In genomic region chr20:33669224-33669623, GRCh38 we compare ENCODE assay signal across 28 cellular contexts. TPM values are rescaled to one million over a fixed set of nuclear protein-coding genes. Genes with fewer than 3 reads are reported as not detected.
DNase-seq lines count a peak whose midpoint lies in the region; ATAC-seq and TF ChIP-seq lines count a peak whose summit lies in the region.
"Had no signal": no experiment of that assay in that cellular context is flagged by ENCODE, and none has a peak within 500 bp of the region (broad histone marks: within the 10 kb centered on the region; RNA-seq: fewer than 3 reads in every experiment).

No MANE protein-coding gene starts in this region.

- H3K36me3 ChIP-seq in BLaER1, result peaks cover 20% of the 10 kb centered on the region

- ATAC-seq in CD4-positive, alpha-beta T cell (ENCODE audit: poor library complexity), result no peak
- ATAC-seq in T-helper 17 cell, result no peak
- no peak for ATAC-seq in GM19328 (IDR thresholded peaks at IDR 0.05; ENCODE audit: unreplicated experiment)
- ATAC-seq: activated naive CD4-positive, alpha-beta T cell treated with anti-CD3 and anti-CD28 coated beads, Interleukin-2, amount 50 U/mL, for 72 hours; naive thymus-derived CD8-positive, alpha-beta T cell; stimulated activated memory B cell treated with anti-CD40 and anti-IgM and Interleukin-4, amounts not matched to agents 10 μg/mL and 1 μg/mL and 100 μg/mL, for 72 hours had no signal

- no peaks in the 10 kb centered on the region for H3K27me3 Mint-ChIP-seq in CD4-positive, alpha-beta T cell
- H3K27me3 Mint-ChIP-seq in T-helper 17 cell, result no peaks in the 10 kb centered on the region
- peaks cover 21% of the 10 kb centered on the region for H3K27me3 Mint-ChIP-seq in neural crest cell (ENCODE audit: low read depth)
- no peaks in the 10 kb centered on the region for H3K27me3 Mint-ChIP-seq in Calu3 (ENCODE audit: unreplicated experiment)
- H3K27me3 Mint-ChIP-seq: naive thymus-derived CD8-positive, alpha-beta T cell; stimulated activated memory B cell treated with anti-CD40 and anti-IgM and Interleukin-4, amounts not matched to agents 10 μg/mL and 1 μg/mL and 100 μg/mL, for 72 hours had no signal

- POLR2A ChIA-PET in CD4-positive, alpha-beta T cell (lab: Charles Lee), result interaction anchor here (1.0 to 4.0 kb wide), 7 partner anchors 10 to 225 kb away, joined by 3 to 45 read pairs (median 23); partner anchors contain the start of genes CBFA2T2, PXMP4, SNTA1 and ZNF341

- no peak overlapping the region for H3K4me3 ChIP-seq in BLaER1
- H3K4me3 ChIP-seq: HAP-1 had no signal

- no TSS peak for BruUV-seq in Calu3 (replicated peaks; lab: Mats Ljungman, UMichigan)

- no peak overlapping the region for H3K27ac Mint-ChIP-seq in CD4-positive, alpha-beta T cell
- H3K27ac Mint-ChIP-seq in T-helper 17 cell, result peak overlapping the region; percentile 88
- H3K27ac Mint-ChIP-seq in neural crest cell (ENCODE audit: unreplicated experiment), result no peak overlapping the region
- H3K27ac Mint-ChIP-seq in Calu3 (ENCODE audit: unreplicated experiment), result no peak overlapping the region
- H3K27ac Mint-ChIP-seq: mesothelial cell of epicardium; stimulated activated memory B cell treated with anti-CD40 and anti-IgM and Interleukin-4, amounts not matched to agents 10 μg/mL and 1 μg/mL and 100 μg/mL, for 72 hours had no signal

- H3K27ac ChIP-seq in BLaER1, result peak overlapping the region; percentile 55; the same call in 1 of the 2 replicates
- H3K27ac ChIP-seq in CD4-positive, alpha-beta T cell (ENCODE audit: low read depth, low read length), result no peak overlapping the region

- no peaks in the 10 kb centered on the region for H3K9me3 Mint-ChIP-seq in CD4-positive, alpha-beta T cell
- no peaks in the 10 kb centered on the region for H3K9me3 Mint-ChIP-seq in neural crest cell
- H3K9me3 Mint-ChIP-seq in Calu3 (ENCODE audit: low read depth, unreplicated experiment), result no peaks in the 10 kb centered on the region
- H3K9me3 Mint-ChIP-seq: activated naive CD4-positive, alpha-beta T cell treated with anti-CD3 and anti-CD28 coated beads, Interleukin-2, amount 50 U/mL, for 72 hours; mesothelial cell of epicardium; naive thymus-derived CD8-positive, alpha-beta T cell; stimulated activated memory B cell treated with anti-CD40 and anti-IgM and Interleukin-4, amounts not matched to agents 10 μg/mL and 1 μg/mL and 100 μg/mL, for 72 hours had no signal

- peak overlapping the region; percentile 75 for H3K4me3 Mint-ChIP-seq in CD4-positive, alpha-beta T cell
- H3K4me3 Mint-ChIP-seq in T-helper 17 cell (no peak overlapping the region), neural crest cell (peak overlapping the region; percentile 80), Calu3 (ENCODE audit: low read depth, unreplicated experiment) (no peak overlapping the region)
- H3K4me3 Mint-ChIP-seq: mesothelial cell of epicardium had no signal

- no peak for TF ChIP-seq CTCF in CD4-positive, alpha-beta T cell (IDR thresholded peaks at IDR 0.05)
- TF ChIP-seq CTCF in neural crest cell (conservative IDR thresholded peaks at IDR 0.05), result no peak
- TF ChIP-seq CTCF in Calu3 (IDR thresholded peaks at IDR 0.05; ENCODE audit: unreplicated experiment), result no peak

- H3K27me3 ChIP-seq in BLaER1, result no peaks in the 10 kb centered on the region
- H3K27me3 ChIP-seq in CD4-positive, alpha-beta T cell (ENCODE audit: control insufficient read depth, insufficient read depth, low read length), result no peaks in the 10 kb centered on the region
- H3K27me3 ChIP-seq: dorsolateral prefrontal cortex had no signal

- H4K20me1 ChIP-seq in BLaER1, result peaks cover 9% of the 10 kb centered on the region

- CTCF ChIA-PET in CD4-positive, alpha-beta T cell (lab: Charles Lee), result interaction anchor here (1.2 to 3.3 kb wide), 6 partner anchors 10 to 296 kb away, joined by 3 to 15 read pairs (median 12); partner anchors contain the start of genes E2F1 and SNTA1
- CTCF ChIA-PET in Calu3 (lab: Charles Lee), result interaction anchor here (2.1 to 3.4 kb wide), 2 partner anchors 16 to 212 kb away, joined by 11 to 13 read pairs; no protein-coding TSS in a partner anchor

- H3K9me3 ChIP-seq in BLaER1, result no peaks in the 10 kb centered on the region
- H3K9me3 ChIP-seq in CD4-positive, alpha-beta T cell (ENCODE audit: control insufficient read depth, low read length), result no peaks in the 10 kb centered on the region
- no peaks in the 10 kb centered on the region for H3K9me3 ChIP-seq in T-helper 17 cell (ENCODE audit: control insufficient read depth, low read length, poor library complexity, severe bottlenecking)
- H3K9me3 ChIP-seq: HAP-1 had no signal

- no peak overlapping the region for H3K9ac ChIP-seq in BLaER1

- H3K4me1 Mint-ChIP-seq in CD4-positive, alpha-beta T cell (ENCODE audit: low read depth), result peaks cover 32% of the 10 kb centered on the region
- H3K4me1 Mint-ChIP-seq in T-helper 17 cell (peaks cover 37% of the 10 kb centered on the region), neural crest cell (peaks cover 64% of the 10 kb centered on the region), Calu3 (ENCODE audit: low read depth, unreplicated experiment) (peaks cover 38% of the 10 kb centered on the region)

- peaks cover 97% of the 10 kb centered on the region for H3K4me1 ChIP-seq in BLaER1

- H3K4me2 ChIP-seq in BLaER1, result peak overlapping the region; percentile 95

- no peak for DNase-seq in CD4-positive, alpha-beta T cell
- no peak for DNase-seq in T-helper 17 cell
- DNase-seq in neural crest cell (ENCODE audit: low read depth, low spot score), result no peak
- no peak for DNase-seq in LoVo (ENCODE audit: low spot score)
- DNase-seq in Calu3, result no peak
- DNase-seq: activated CD4-positive, CD25-positive, alpha-beta regulatory T cell treated with anti-CD3 and anti-CD28 coated beads, Interleukin-2, amount 50 U/mL, for 72 hours; COR-L47; dorsolateral prefrontal cortex; naive thymus-derived CD8-positive, alpha-beta T cell; NCI-H1105 treated with DMSO at 0.1 percent for 48 hours; NCI-H2081; NCI-H774; Right ventricle myocardium superior; small intestine; stimulated activated CD4-positive, alpha-beta T cell treated with anti-CD3 and anti-CD28 coated beads, Interleukin-2, amount 100 ng/mL, for 24 hours; SW 1271 had no signal

- intact Hi-C loops in CD4-positive, alpha-beta T cell (cut with DNase I, micrococcal nuclease), result loop anchor here (2.0 to 10.0 kb wide), 3 partner anchors 66 to 1714 kb away; partner anchors contain the start of genes PDRG1 (in 1 of the 2) and ZNF341 (in 1 of the 2)
- intact Hi-C loops in Calu3 (cut with micrococcal nuclease; ENCODE audit: unreplicated experiment), result loop anchor here (5.0 to 10.0 kb wide), 3 partner anchors 63 to 446 kb away; partner anchors contain the start of genes CDK5RAP1, EIF2S2 and ZNF341

- no peaks in the 10 kb centered on the region for H3K36me3 Mint-ChIP-seq in CD4-positive, alpha-beta T cell (ENCODE audit: low read depth)
- peaks cover 2% of the 10 kb centered on the region for H3K36me3 Mint-ChIP-seq in T-helper 17 cell (ENCODE audit: low read depth)
- H3K36me3 Mint-ChIP-seq in neural crest cell (ENCODE audit: low read depth), result peaks cover 12% of the 10 kb centered on the region
- peaks cover 63% of the 10 kb centered on the region for H3K36me3 Mint-ChIP-seq in Calu3 (ENCODE audit: insufficient read depth, unreplicated experiment)
- H3K36me3 Mint-ChIP-seq: stimulated activated memory B cell treated with anti-CD40 and anti-IgM and Interleukin-4, amounts not matched to agents 10 μg/mL and 1 μg/mL and 100 μg/mL, for 72 hours had no signal

RNA-seq across cellular contexts. Expression of gene ACTL10, which starts 2.5 kb away (rescaled TPM):
- total RNA-seq in CD4-positive, alpha-beta T cell, result under 1 TPM; 0.28 to 0.55 TPM
- total RNA-seq in T-helper 17 cell (1 to 10 TPM in 1 of 2 donors, under 1 TPM in 1; 0.89 to 1.2 TPM), neural crest cell (0.75 TPM in 2 replicates), Calu3 (2022) (5.4 and 7.3 TPM in 2 replicates)
- total RNA-seq: M059J had no signal

RNA-seq across cellular contexts. Expression of gene NECAB3, which starts 5.0 kb away (rescaled TPM):
- total RNA-seq in CD4-positive, alpha-beta T cell, result 1 to 10 TPM; 8.7 to 9.2 TPM
- total RNA-seq in T-helper 17 cell, result 10 to 100 TPM; 10.2 to 12.2 TPM
- total RNA-seq in neural crest cell, result 56.0 and 63.3 TPM in 2 replicates
- 65.5 and 80.8 TPM in 2 replicates for total RNA-seq in Calu3 (2022)

RNA-seq across cellular contexts. Expression of gene C20orf144, which starts 7.1 kb away (rescaled TPM):
- total RNA-seq in CD4-positive, alpha-beta T cell, result under 1 TPM; 0.17 to 0.19 TPM
- total RNA-seq in T-helper 17 cell (under 1 TPM; 0.13 to 0.45 TPM), neural crest cell (0.44 and 0.82 TPM in 2 replicates), Calu3 (2022) (0.45 and 0.76 TPM in 2 replicates)
- total RNA-seq: Daoy, endothelial cell of umbilical vein, glomerular endothelial cell, liver, renal cortical epithelial cell, Right ventricle myocardium superior had no signal

RNA-seq across cellular contexts. Expression of gene E2F1, which starts 17.0 kb away (rescaled TPM):
- 1 to 10 TPM; 1.2 to 1.6 TPM for total RNA-seq in CD4-positive, alpha-beta T cell
- total RNA-seq in T-helper 17 cell (10 to 100 TPM in 1 of 2 donors, 1 to 10 TPM in 1; 2.6 to 11.5 TPM), neural crest cell (84.8 and 94.9 TPM in 2 replicates), Calu3 (2022) (56.9 and 62.3 TPM in 2 replicates)

RNA-seq across cellular contexts. Expression of gene PXMP4, which starts 50.9 kb away (rescaled TPM):
- total RNA-seq in CD4-positive, alpha-beta T cell, result 1 to 10 TPM; 3.6 to 4.1 TPM
- total RNA-seq in T-helper 17 cell (1 to 10 TPM; 3.7 to 4.0 TPM), neural crest cell (5.2 and 5.6 TPM in 2 replicates), Calu3 (2022) (18.7 and 20.3 TPM in 2 replicates)

Comparison
In these comparisons a context has a peak if more than half of its experiments do, and no peak if none do; other contexts are left out.
1. H3K4me3 Mint-ChIP-seq: peak in CD4-positive, alpha-beta T cell (single experiment) and neural crest cell (single experiment); none in T-helper 17 cell (single experiment) and Calu3 (single experiment).